ENCODE assay signal across 10 cellular contexts in the genomic region with DNA sequence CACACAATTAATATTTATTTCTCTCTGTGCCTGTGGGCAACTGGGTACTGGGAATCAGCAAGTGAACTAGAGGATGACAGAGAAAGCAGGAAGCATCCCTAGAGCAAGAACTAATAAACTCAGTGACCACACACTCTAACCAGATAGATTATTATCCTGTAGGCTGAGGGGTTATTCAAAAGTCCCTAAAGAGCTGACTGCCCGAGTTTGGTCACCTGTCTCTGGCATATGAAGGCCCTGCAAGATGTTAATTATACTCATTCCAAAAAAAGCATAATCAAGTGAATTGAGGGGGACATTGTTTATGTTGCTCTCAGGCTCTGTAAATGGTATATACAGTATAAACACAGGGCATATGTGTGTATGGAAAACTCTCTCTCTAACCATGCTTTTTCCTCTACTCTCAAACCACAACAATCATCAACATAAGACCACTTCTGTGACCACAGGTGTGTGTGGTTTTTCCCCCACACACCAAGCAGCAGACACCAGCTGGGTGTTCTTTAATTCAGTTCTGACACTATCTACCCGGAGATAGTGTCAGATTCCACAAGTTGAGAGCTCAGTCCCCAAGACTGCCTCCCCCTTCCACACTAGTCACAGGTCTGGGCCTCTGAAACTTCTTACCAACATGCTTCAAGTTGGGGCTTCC. TPM values are rescaled to one million over a fixed set of nuclear protein-coding genes. Genes with fewer than 3 reads are reported as not detected.
DNase-seq lines count a peak whose midpoint lies in the region; ATAC-seq and TF ChIP-seq lines count a peak whose summit lies in the region.
"Had no signal": no experiment of that assay in that cellular context is flagged by ENCODE, and none has a peak within 500 bp of the region (broad histone marks: within the 10 kb centered on the region; RNA-seq: fewer than 3 reads in every experiment).

No MANE protein-coding gene starts in this region.

- H3K79me2 ChIP-seq in OCI-LY7 (ENCODE audit: insufficient read depth, low read depth, low read length) = no peaks in the 10 kb centered on the region

- H3K36me3 ChIP-seq in OCI-LY7 (ENCODE audit: insufficient read depth, low read length) = no peaks in the 10 kb centered on the region
- H3K36me3 ChIP-seq: ovary had no signal

- POLR2A ChIA-PET in OCI-LY7 (lab: Charles Lee) = interaction anchor here (0.5 to 1.7 kb wide), 9 partner anchors 8 to 893 kb away, joined by 3 to 4 read pairs (median 4); no protein-coding TSS in a partner anchor

- H3K9me2 ChIP-seq in OCI-LY7 (ENCODE audit: insufficient read depth, low read length) = no peaks in the 10 kb centered on the region

- H2AFZ ChIP-seq in OCI-LY7 (ENCODE audit: low read length) = peak overlapping the region; percentile 16; the same call in 1 of the 2 replicates

- H3K4me3 ChIP-seq in GM12865 (ENCODE audit: low read depth, low read length) (no peak overlapping the region), OCI-LY7 (ENCODE audit: low read depth, low read length, poor library complexity, severe bottlenecking) (no peak overlapping the region)
- H3K4me3 ChIP-seq: ovary had no signal

- ATAC-seq in GM21737 (IDR thresholded peaks at IDR 0.05; ENCODE audit: unreplicated experiment) (peak; percentile 75), GM21423 (IDR thresholded peaks at IDR 0.05; ENCODE audit: unreplicated experiment) (no peak)

- intact Hi-C loops in OCI-LY7 (cut with micrococcal nuclease; ENCODE audit: unreplicated experiment) = no loop called here

- CTCF ChIA-PET in OCI-LY7 (lab: Charles Lee; ENCODE audit: unreplicated experiment) = no interaction called here

- no peaks in the 10 kb centered on the region for H4K20me1 ChIP-seq in OCI-LY7 (ENCODE audit: insufficient read depth, low read length)

- H3K4me2 ChIP-seq in OCI-LY7 (ENCODE audit: low read length) = peak overlapping the region; percentile 14

- H3K9me3 ChIP-seq in OCI-LY7 (ENCODE audit: low read length) = 0 out of 2 replicates have a peak, but pooled peaks cover 7% of the 10 kb centered on the region
- H3K9me3 ChIP-seq: Caco-2, ovary had no signal

- peaks cover 16% of the 10 kb centered on the region for H3K4me1 ChIP-seq in OCI-LY7 (ENCODE audit: insufficient read depth, low read length, poor library complexity, severe bottlenecking)
- H3K4me1 ChIP-seq: Caco-2 had no signal

- H3K27ac ChIP-seq in OCI-LY7 (ENCODE audit: low read depth, low read length, poor library complexity, severe bottlenecking) (peak overlapping the region; percentile 41), caudate nucleus (ENCODE audit: low read depth, low read length) (no peak overlapping the region)
- H3K27ac ChIP-seq: ovary had no signal

- BruUV-seq in OCI-LY7 (replicated peaks; lab: Mats Ljungman, UMichigan) = no TSS peak

- no peak for TF ChIP-seq CTCF in GM12865 (IDR thresholded peaks at IDR 0.05; ENCODE audit: insufficient read depth, low read depth, low read length, missing control alignments)
- TF ChIP-seq CTCF in OCI-LY7 (conservative IDR thresholded peaks at IDR 0.05; ENCODE audit: low read length) = no peak

- peak; percentile 37 for DNase-seq in GM12865 (ENCODE audit: low read depth)
- peak; percentile 70 for DNase-seq in OCI-LY7 (ENCODE audit: low spot score)
- peak; percentile 37 for DNase-seq in central memory CD4-positive, alpha-beta T cell
- DNase-seq in caudate nucleus (lab: John Stamatoyannopoulos, UW) = no peak
- DNase-seq in amygdala (lab: John Stamatoyannopoulos, UW) = no peak
- DNase-seq in NCI-H2227 treated with DMSO at 0.1 percent for 48 hours (lab: John Stamatoyannopoulos, UW) = no peak
- DNase-seq: Caco-2, ovary had no signal

RNA-seq across cellular contexts. Expression of gene HPSE, which starts 6.2 kb away (rescaled TPM):
- total RNA-seq in OCI-LY7 (2014; rRNA removed; shearing (Covaris generic)) = 1.8 and 3.1 TPM in 2 replicates
- total RNA-seq in OCI-LY7 (2022) = 2.4 and 3.0 TPM in 2 replicates

RNA-seq across cellular contexts. Expression of gene COQ2, which starts 56.2 kb away (rescaled TPM):
- total RNA-seq in OCI-LY7 (2014; rRNA removed; shearing (Covaris generic)) = 12.1 and 12.8 TPM in 2 replicates
- total RNA-seq in OCI-LY7 (2022) = 14.4 and 17.9 TPM in 2 replicates

Comparison
In these comparisons a context has a peak if more than half of its experiments do, and no peak if none do; other contexts are left out.
1. DNase-seq: peak in GM12865 (single experiment), OCI-LY7 (single experiment) and central memory CD4-positive, alpha-beta T cell (single experiment); none in caudate nucleus (0 of 61), amygdala (0 of 56) and NCI-H2227 treated with DMSO at 0.1 percent for 48 hours (single experiment).